27 cellular contexts compared by ENCODE assay signal in genomic region chr7:96996111-96996936, GRCh38. TPM values are rescaled to one million over a fixed set of nuclear protein-coding genes. Genes with fewer than 3 reads are reported as not detected.
DNase-seq lines count a peak whose midpoint lies in the region; ATAC-seq, FAIRE-seq and TF ChIP-seq lines count a peak whose summit lies in the region.
"Had no signal": no experiment of that assay in that cellular context is flagged by ENCODE, and none has a peak within 500 bp of the region (broad histone marks: within the 10 kb centered on the region; RNA-seq: fewer than 3 reads in every experiment).

No MANE protein-coding gene starts in this region.

- H3K9me2 ChIP-seq in neural cell (ENCODE audit: insufficient read depth, low read length) = no peaks in the 10 kb centered on the region

- no peaks in the 10 kb centered on the region for H3K9me1 ChIP-seq in K562 (ENCODE audit: control insufficient read depth, insufficient read depth, low read length)

- no TSS peak for BruUV-seq in K562 (replicated peaks; lab: Mats Ljungman, UMichigan)

- in situ Hi-C loops in K562 (cut with MboI) = no loop called here

- H3K27me3 ChIP-seq in HUES48 (ENCODE audit: control insufficient read depth, insufficient read depth, low read length) (peaks cover 98% of the 10 kb centered on the region), K562 (ENCODE audit: control insufficient read depth in 2 of 2, insufficient read depth in 2 of 2, low read length in 2 of 2) (peaks cover 64 to 69% of the 10 kb centered on the region in 2 experiments), neural cell (ENCODE audit: insufficient read depth, low read depth, low read length) (no peaks in the 10 kb centered on the region)

- H3K4me3 ChIP-seq in HUES48 (ENCODE audit: low read depth, low read length) (0 out of 2 replicates have a peak overlapping the region, but pooled peaks have one; percentile 29), K562 (no peak overlapping the region), neural cell (ENCODE audit: low read length) (peak overlapping the region; percentile 87)

- H3K9ac ChIP-seq in HUES48 (ENCODE audit: low read depth, low read length) = no peak overlapping the region
- no peak overlapping the region for H3K9ac ChIP-seq in K562 (ENCODE audit: insufficient read depth in 1 of 2, low read depth in 2 of 2, low read length in 2 of 2)
- H3K9ac ChIP-seq in neural cell (ENCODE audit: low read length) = peak overlapping the region; percentile 99

- intact Hi-C loops in K562 (cut with micrococcal nuclease) = no loop called here

- H3K27ac ChIP-seq in HUES48 (ENCODE audit: low read depth, low read length) (no peak overlapping the region), K562 (ENCODE audit: extremely low read depth, low read depth, low read length) (no peak overlapping the region), neural cell (ENCODE audit: low read length) (peak overlapping the region; percentile 100)

- FAIRE-seq in K562 (lab: Jason Lieb, UNC) = no peak
- FAIRE-seq: GM12892, HepG2 had no signal

- POLR2A ChIA-PET in K562 (lab: Yijun Ruan, JAX) = no interaction called here

- peak; percentile 82 for DNase-seq in DMS53 (lab: John Stamatoyannopoulos, UW)
- DNase-seq in K562 (ENCODE audit: extremely low read depth in 1 of 4, low spot score in 3 of 4) = no peak
- DNase-seq in DMS79 treated with DMSO at 0.1 percent for 48 hours (lab: John Stamatoyannopoulos, UW) = no peak
- no peak for DNase-seq in GF-D8 (lab: John Stamatoyannopoulos, UW)
- no peak for DNase-seq in NCI-H345 treated with DMSO at 0.1 percent for 48 hours (lab: John Stamatoyannopoulos, UW; ENCODE audit: unreplicated experiment)
- DNase-seq: activated CD8-positive, alpha-beta T cell treated with anti-CD3 and anti-CD28 coated beads, Interleukin-2, amount 10 ng/mL, durations not matched to agents 7 days and 5 days; activated naive CD4-positive, alpha-beta T cell treated with anti-CD3 and anti-CD28 coated beads for 36 hours; activated T-cell treated with anti-CD3 and anti-CD28 coated beads, Interleukin-2, amount 50 U/mL, for 1 hour; CD4-positive, CD25-positive, alpha-beta regulatory T cell; central memory CD4-positive, alpha-beta T cell; HCEC 1CT; midbrain; NCI-H1436; NCI-H2171; NK-92 treated with Interleukin-12 subunit alpha and Interleukin-12 subunit beta, amount 100 ng/mL, for 24 hours; stimulated activated CD4-positive, alpha-beta T cell treated with anti-CD3 and anti-CD28 coated beads, Interleukin-2, amount 100 ng/mL, for 24 hours; stimulated activated naive CD4-positive, alpha-beta T cell had no signal

- no peak for TF ChIP-seq POLR2A in K562 (conservative IDR thresholded peaks at IDR 0.05)

- no peak for TF ChIP-seq RAD21 in K562 (CRISPR knock-in tag; conservative IDR thresholded peaks at IDR 0.05 in 1 of 2, IDR thresholded peaks at IDR 0.05 in 1 of 2)
- no peak for TF ChIP-seq RAD21 in neural cell (conservative IDR thresholded peaks at IDR 0.05)

- 3% methylated on average over 31 of the region's 32 CpGs for WGBS in K562 (ENCODE audit: insufficient coverage, low coverage, missing lambda C conversion rate)

- CTCF ChIA-PET in K562 (lab: Yijun Ruan, JAX; ENCODE audit: low intra/inter-chr PET ratio) = no interaction called here

- H3F3A ChIP-seq in neural cell (ENCODE audit: insufficient read depth, low read length, poor library complexity, severe bottlenecking) = peaks cover 4% of the 10 kb centered on the region

- TF ChIP-seq EP300 in K562 (IDR thresholded peaks at IDR 0.05; ENCODE audit: low read length) (no peak), neural cell (conservative IDR thresholded peaks at IDR 0.05; ENCODE audit: poor library complexity, severe bottlenecking) (no peak)

- no peaks in the 10 kb centered on the region for H4K20me1 ChIP-seq in K562 (replicated peaks; ENCODE audit: control insufficient read depth, insufficient read depth, low read length)
- no peaks in the 10 kb centered on the region for H4K20me1 ChIP-seq in neural cell (ENCODE audit: insufficient read depth)

- H2AFZ ChIP-seq in K562 (ENCODE audit: low read depth, low read length) (no peak overlapping the region), neural cell (ENCODE audit: low read depth, low read length) (no peak overlapping the region)

- no peaks in the 10 kb centered on the region for H3K9me3 ChIP-seq in HUES48 (ENCODE audit: control insufficient read depth, insufficient read depth, low read length)
- H3K9me3 ChIP-seq in K562 (replicated peaks; ENCODE audit: control insufficient read depth, insufficient read depth, low read depth, low read length) = no peaks in the 10 kb centered on the region
- no peaks in the 10 kb centered on the region for H3K9me3 ChIP-seq in neural cell (ENCODE audit: low read length)

- TF ChIP-seq CTCF in K562 (IDR thresholded peaks at IDR 0.05 in 2 of 3, conservative IDR thresholded peaks at IDR 0.05 in 1 of 3; ENCODE audit: insufficient read depth in 2 of 3, low read depth in 1 of 3, low read length in 3 of 3) (no peak), neural cell (IDR thresholded peaks at IDR 0.05; ENCODE audit: poor library complexity, severe bottlenecking) (no peak)

- peaks cover 55% of the 10 kb centered on the region for H3K4me1 ChIP-seq in HUES48 (ENCODE audit: control insufficient read depth, insufficient read depth, low read length)
- H3K4me1 ChIP-seq in K562 (replicated peaks in 1 of 2; ENCODE audit: control insufficient read depth in 2 of 2, insufficient read depth in 2 of 2, low read length in 2 of 2) = peaks cover 0 to 3% of the 10 kb centered on the region in 2 experiments; a peak in 1 of 5 replicates

- H3K4me2 ChIP-seq in K562 (ENCODE audit: insufficient read depth, low read length) (no peak overlapping the region), neural cell (ENCODE audit: low read length) (peak overlapping the region; percentile 89)

- ATAC-seq in K562 (no peak), GM21786 (IDR thresholded peaks at IDR 0.05; ENCODE audit: unreplicated experiment) (no peak)
- ATAC-seq: activated CD4-positive, CD25-positive, alpha-beta regulatory T cell treated with anti-CD3 and anti-CD28 coated beads, Interleukin-2, amount 50 U/mL, for 24 hours; activated CD8-positive, alpha-beta T cell treated with anti-CD3 and anti-CD28 coated beads, Interleukin-2, amount 10 ng/mL, durations not matched to agents 7 days and 5 days; esophagus mucosa; HepG2; left lobe of liver; Panc1 had no signal

- H3K79me2 ChIP-seq in K562 (ENCODE audit: control insufficient read depth, insufficient read depth, low read length) (no peaks in the 10 kb centered on the region), neural cell (replicated peaks; ENCODE audit: insufficient read depth, low read length) (peaks cover 77% of the 10 kb centered on the region)

- H3K36me3 ChIP-seq in HUES48 (ENCODE audit: control insufficient read depth, insufficient read depth, low read length) = no peaks in the 10 kb centered on the region
- H3K36me3 ChIP-seq in K562 (ENCODE audit: control insufficient read depth, insufficient read depth, low read length) = no peaks in the 10 kb centered on the region
- H3K36me3 ChIP-seq in neural cell (ENCODE audit: insufficient read depth, low read length) = no peaks in the 10 kb centered on the region

TF ChIP-seq in neural cell, 6 proteins besides CTCF, POLR2A, EP300 and RAD21:
- peak; percentile 24 for TF ChIP-seq POLR2AphosphoS5 (IDR thresholded peaks at IDR 0.05)
- no peak for TF ChIP-seq SMC3 (conservative IDR thresholded peaks at IDR 0.05; ENCODE audit: poor library complexity)

RNA-seq across cellular contexts. Expression of gene DLX6, which starts 9.0 kb away (rescaled TPM):
- not detected in 2 replicates for total RNA-seq in K562 (2011; cell fraction: chromatin; rRNA removed; ENCODE audit: low replicate concordance)
- total RNA-seq in K562 (2011; cell fraction: nucleolus; rRNA removed) = not detected in 2 replicates
- total RNA-seq in K562 (2011; cell fraction: nucleoplasm; rRNA removed) = not detected in 2 replicates
- total RNA-seq in K562 (2014; rRNA removed) (not detected in 2 replicates), K562 (2014; rRNA removed; fragmentation: Illumina TruSeq; extraction: Trizol) (not detected in 2 replicates), K562 (2015; rRNA removed; fragmentation: Illumina TruSeq; extraction: Trizol) (not detected in 2 replicates), K562 (2021) (not detected in 2 replicates)
- polyA plus RNA-seq in K562 (2011; rRNA removed) (not detected in 2 replicates), K562 (2014; fragmentation: Illumina TruSeq; extraction: Trizol) (not detected in 2 replicates), K562 (2014; fragmentation: Nextera tagmentation; extraction: Ambion mirVana) (not detected), K562 (2014; rRNA removed) (not detected in 2 replicates), neural cell (53.6 and 58.8 TPM in 2 replicates)
- not detected in 2 replicates for polyA plus RNA-seq in K562 (2011; cell fraction: cytosol; rRNA removed)
- polyA plus RNA-seq in K562 (2011; cell fraction: nucleus; rRNA removed) = not detected in 2 replicates
- polyA plus RNA-seq in K562 (2012) = not detected in 2 replicates
- not detected in 2 replicates for polyA minus RNA-seq in K562 (2011; rRNA and poly(A)+ RNA removed)
- polyA minus RNA-seq in K562 (2011; cell fraction: cytosol; rRNA and poly(A)+ RNA removed) = not detected in 2 replicates
- polyA minus RNA-seq in K562 (2011; cell fraction: nucleus; rRNA and poly(A)+ RNA removed) = not detected in 2 replicates
- 94.0 and 104 TPM in 2 replicates for polyA minus RNA-seq in neural cell
- total RNA-seq: activated CD8-positive, alpha-beta T cell treated with anti-CD3 and anti-CD28 coated beads, Interleukin-2, amount 10 ng/mL, durations not matched to agents 7 days and 5 days; activated naive CD4-positive, alpha-beta T cell treated with anti-CD3 and anti-CD28 coated beads for 36 hours; CD4-positive, CD25-positive, alpha-beta regulatory T cell; esophagus mucosa; left lobe of liver; skeletal muscle tissue had no signal
- polyA plus RNA-seq: CD4-positive, CD25-positive, alpha-beta regulatory T cell had no signal

RNA-seq across cellular contexts. Expression of gene DLX5, which starts 28.3 kb away (rescaled TPM):
- not detected in 2 replicates for total RNA-seq in K562 (2011; cell fraction: chromatin; rRNA removed; ENCODE audit: low replicate concordance)
- not detected in 2 replicates for total RNA-seq in K562 (2011; cell fraction: nucleolus; rRNA removed)
- total RNA-seq in K562 (2011; cell fraction: nucleoplasm; rRNA removed) = not detected in 2 replicates
- total RNA-seq in K562 (2014; rRNA removed) (not detected in 2 replicates), K562 (2014; rRNA removed; fragmentation: Illumina TruSeq; extraction: Trizol) (not detected in 2 replicates), K562 (2015; rRNA removed; fragmentation: Illumina TruSeq; extraction: Trizol) (not detected in 2 replicates), K562 (2021) (not detected in 2 replicates)
- polyA plus RNA-seq in K562 (2011; rRNA removed) (not detected in 2 replicates), K562 (2014; fragmentation: Illumina TruSeq; extraction: Trizol) (not detected in 2 replicates), K562 (2014; fragmentation: Nextera tagmentation; extraction: Ambion mirVana) (not detected), K562 (2014; rRNA removed) (not detected in 2 replicates), neural cell (40.5 and 44.6 TPM in 2 replicates)
- not detected in 2 replicates for polyA plus RNA-seq in K562 (2011; cell fraction: cytosol; rRNA removed)
- not detected in 2 replicates for polyA plus RNA-seq in K562 (2011; cell fraction: nucleus; rRNA removed)
- not detected in 2 replicates for polyA plus RNA-seq in K562 (2012)
- polyA minus RNA-seq in K562 (2011; rRNA and poly(A)+ RNA removed) = not detected in 2 replicates
- polyA minus RNA-seq in K562 (2011; cell fraction: cytosol; rRNA and poly(A)+ RNA removed) = not detected in 2 replicates
- not detected in 2 replicates for polyA minus RNA-seq in K562 (2011; cell fraction: nucleus; rRNA and poly(A)+ RNA removed)
- polyA minus RNA-seq in neural cell = 61.4 and 76.9 TPM in 2 replicates
- total RNA-seq: activated CD8-positive, alpha-beta T cell treated with anti-CD3 and anti-CD28 coated beads, Interleukin-2, amount 10 ng/mL, durations not matched to agents 7 days and 5 days; activated naive CD4-positive, alpha-beta T cell treated with anti-CD3 and anti-CD28 coated beads for 36 hours; CD4-positive, CD25-positive, alpha-beta regulatory T cell; HepG2; left lobe of liver; skeletal muscle tissue had no signal
- polyA plus RNA-seq: CD4-positive, CD25-positive, alpha-beta regulatory T cell; HepG2 had no signal

Comparison
In these comparisons a context has a peak if more than half of its experiments do, and no peak if none do; other contexts are left out.
1. RNA of gene DLX6, which starts 9.0 kb away (polyA plus RNA-seq): 53.6 to 58.8 TPM in neural cell; not detected in K562; every median in the first group is over 10 times any median in the second.
2. RNA of gene DLX5, which starts 28.3 kb away (polyA plus RNA-seq): 40.5 to 44.6 TPM in neural cell; not detected in K562; every median in the first group is over 10 times any median in the second.